2 cellular contexts compared by ENCODE assay signal in the genomic region with DNA sequence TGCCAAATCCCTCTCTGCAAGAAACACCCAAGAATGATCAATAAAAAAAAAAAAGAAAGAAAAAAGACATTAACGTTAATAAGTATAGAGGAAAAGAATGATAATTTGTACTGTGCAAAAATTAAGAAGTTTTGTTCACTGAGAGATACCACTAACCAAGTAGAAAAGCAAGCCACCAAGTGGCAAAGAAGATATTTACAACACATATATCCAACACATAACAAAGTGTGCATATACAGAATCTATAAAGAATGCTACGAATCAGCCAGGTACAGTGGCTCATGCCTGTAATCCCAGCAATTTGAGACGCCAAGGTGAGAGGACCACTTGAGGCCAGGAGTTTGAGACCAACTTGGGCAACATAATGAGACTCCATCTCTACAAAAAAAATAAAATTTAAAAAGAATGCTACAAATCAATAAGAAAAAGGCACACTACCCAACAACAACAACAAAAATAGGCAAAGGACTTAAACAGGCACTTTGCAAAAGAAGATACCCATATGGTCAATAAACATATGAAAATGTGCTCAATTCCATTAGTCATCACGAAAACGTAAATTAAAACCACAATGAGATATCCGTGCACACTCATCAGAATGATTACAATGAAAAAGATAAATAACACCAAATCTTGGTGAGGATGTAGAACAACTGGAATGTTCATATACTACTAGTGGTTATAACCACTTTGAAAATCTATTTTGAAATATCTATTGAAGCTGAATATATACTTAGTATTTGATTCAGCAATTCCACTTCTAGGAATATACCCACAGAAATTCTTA.
TF ChIP-seq lines count a peak whose summit lies in the region.

No MANE protein-coding gene starts in this region.

TF ChIP-seq in IMR-90, 13 proteins besides CTCF, POLR2A, EP300 and RAD21:
- TF ChIP-seq BHLHE40 (IDR thresholded peaks at IDR 0.05; ENCODE audit: low read depth, low read length) (peak; percentile 54), MAFK (IDR thresholded peaks at IDR 0.05; ENCODE audit: low read depth, low read length) (0 out of 2 replicates have a peak, but pooled peaks have one; percentile 23), RCOR1 (IDR thresholded peaks at IDR 0.05; ENCODE audit: insufficient replicate concordance, low read length) (no peak)

TF ChIP-seq in K562, 482 proteins besides CTCF, POLR2A, EP300 and RAD21:
- no peak for TF ChIP-seq FOXK1 (CRISPR knock-in tag; IDR thresholded peaks at IDR 0.05; ENCODE audit: borderline replicate concordance)
- TF ChIP-seq ELF2 (CRISPR knock-in tag; IDR thresholded peaks at IDR 0.05): no peak
- no peak for TF ChIP-seq SNIP1 (IDR thresholded peaks at IDR 0.05; ENCODE audit: low read depth)
- TF ChIP-seq ZNF184 (CRISPR knock-in tag; IDR thresholded peaks at IDR 0.05): no peak
- no peak for TF ChIP-seq EHMT2 (IDR thresholded peaks at IDR 0.05)
- TF ChIP-seq, protein P1, sequence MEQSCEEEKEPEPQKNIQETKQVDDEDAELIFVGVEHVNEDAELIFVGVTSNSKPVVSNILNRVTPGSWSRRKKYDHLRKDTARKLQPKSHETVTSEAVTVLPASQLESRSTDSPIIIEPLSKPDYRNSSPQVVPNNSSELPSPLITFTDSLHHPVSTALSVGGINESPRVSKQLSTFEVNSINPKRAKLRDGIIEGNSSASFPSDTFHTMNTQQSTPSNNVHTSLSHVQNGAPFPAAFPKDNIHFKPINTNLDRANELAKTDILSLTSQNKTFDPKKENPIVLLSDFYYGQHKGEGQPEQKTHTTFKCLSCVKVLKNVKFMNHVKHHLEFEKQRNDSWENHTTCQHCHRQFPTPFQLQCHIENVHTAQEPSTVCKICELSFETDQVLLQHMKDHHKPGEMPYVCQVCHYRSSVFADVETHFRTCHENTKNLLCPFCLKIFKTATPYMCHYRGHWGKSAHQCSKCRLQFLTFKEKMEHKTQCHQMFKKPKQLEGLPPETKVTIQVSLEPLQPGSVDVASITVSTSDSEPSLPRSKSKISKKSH (CRISPR knock-in tag; IDR thresholded peaks at IDR 0.05): no peak
- TF ChIP-seq, protein P2, sequence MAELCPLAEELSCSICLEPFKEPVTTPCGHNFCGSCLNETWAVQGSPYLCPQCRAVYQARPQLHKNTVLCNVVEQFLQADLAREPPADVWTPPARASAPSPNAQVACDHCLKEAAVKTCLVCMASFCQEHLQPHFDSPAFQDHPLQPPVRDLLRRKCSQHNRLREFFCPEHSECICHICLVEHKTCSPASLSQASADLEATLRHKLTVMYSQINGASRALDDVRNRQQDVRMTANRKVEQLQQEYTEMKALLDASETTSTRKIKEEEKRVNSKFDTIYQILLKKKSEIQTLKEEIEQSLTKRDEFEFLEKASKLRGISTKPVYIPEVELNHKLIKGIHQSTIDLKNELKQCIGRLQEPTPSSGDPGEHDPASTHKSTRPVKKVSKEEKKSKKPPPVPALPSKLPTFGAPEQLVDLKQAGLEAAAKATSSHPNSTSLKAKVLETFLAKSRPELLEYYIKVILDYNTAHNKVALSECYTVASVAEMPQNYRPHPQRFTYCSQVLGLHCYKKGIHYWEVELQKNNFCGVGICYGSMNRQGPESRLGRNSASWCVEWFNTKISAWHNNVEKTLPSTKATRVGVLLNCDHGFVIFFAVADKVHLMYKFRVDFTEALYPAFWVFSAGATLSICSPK (IDR thresholded peaks at IDR 0.05; ENCODE audit: borderline replicate concordance): no peak
